12 cellular contexts compared by ENCODE assay signal in the genomic region with DNA sequence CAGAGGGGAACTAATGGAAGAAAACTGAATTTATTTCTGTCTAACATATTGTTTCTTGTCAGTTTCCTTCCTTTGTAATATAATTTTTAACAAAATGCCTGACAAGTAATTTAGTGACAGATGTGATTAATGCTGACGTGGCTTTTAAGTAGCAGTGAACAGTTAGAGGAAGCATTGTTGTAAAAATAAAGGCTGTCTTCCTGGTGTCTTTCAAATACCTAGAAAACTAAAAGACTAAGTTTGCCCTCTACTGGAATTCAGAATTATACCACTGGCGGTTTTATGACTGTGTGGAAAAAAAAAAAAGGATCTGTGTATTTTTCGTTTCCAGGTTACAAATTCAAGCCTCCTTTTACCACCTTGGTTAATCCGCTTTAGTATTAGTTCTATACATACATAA.
DNase-seq lines count a peak whose midpoint lies in the region; ATAC-seq, FAIRE-seq and TF ChIP-seq lines count a peak whose summit lies in the region.
"Had no signal": no experiment of that assay in that cellular context is flagged by ENCODE, and none has a peak within 500 bp of the region (broad histone marks: within the 10 kb centered on the region; RNA-seq: fewer than 3 reads in every experiment).

No MANE protein-coding gene starts in this region.

- no peak overlapping the region for H3K9ac ChIP-seq in kidney (ENCODE audit: low read length in 2 of 2)

- CTCF ChIA-PET in Caco-2 (lab: Charles Lee), result interaction anchor here (0.7 kb wide), 1 partner anchor 766 kb away, joined by 3 read pairs; no protein-coding TSS in a partner anchor

- peaks cover 38% of the 10 kb centered on the region for H3K9me3 Mint-ChIP-seq in HFFc6
- no peaks in the 10 kb centered on the region for H3K9me3 Mint-ChIP-seq in Caco-2 (ENCODE audit: unreplicated experiment)
- H3K9me3 Mint-ChIP-seq: activated T-cell treated with anti-CD3 and anti-CD28 coated beads, Interleukin-2, amount 50 U/mL, for 4 hours had no signal

- H3K4me1 Mint-ChIP-seq in HFFc6 (ENCODE audit: low read depth) (no peaks in the 10 kb centered on the region), Caco-2 (ENCODE audit: low read depth, unreplicated experiment) (no peaks in the 10 kb centered on the region)

- H3K4me1 ChIP-seq in left ventricle myocardium inferior (no peaks in the 10 kb centered on the region), heart left ventricle (no peaks in the 10 kb centered on the region), kidney (ENCODE audit: control insufficient read depth in 1 of 2, insufficient read depth in 1 of 2, low read depth in 1 of 2, low read length in 2 of 2) (peaks cover 0 to 11% of the 10 kb centered on the region in 2 donors), Caco-2 (no peaks in the 10 kb centered on the region)
- H3K4me1 ChIP-seq: tibial artery had no signal

- TF ChIP-seq CTCF in left ventricle myocardium inferior (IDR thresholded peaks at IDR 0.05; ENCODE audit: borderline replicate concordance) (peak; percentile 32), heart left ventricle (IDR thresholded peaks at IDR 0.05) (peak in 1 of 12 donors; percentile 7), kidney (IDR thresholded peaks at IDR 0.05; ENCODE audit: borderline replicate concordance, extremely low read depth, insufficient read depth) (peak; percentile 21), HFFc6 (IDR thresholded peaks at IDR 0.05) (no peak), Caco-2 (IDR thresholded peaks at IDR 0.05; ENCODE audit: insufficient read depth in 1 of 2, low read depth in 1 of 2, low read length in 1 of 2, severe bottlenecking in 1 of 2, unreplicated experiment in 1 of 2) (no peak)

- TF ChIP-seq POLR2A in heart left ventricle (IDR thresholded peaks at IDR 0.05), result no peak

- H3K27me3 ChIP-seq in left ventricle myocardium inferior (ENCODE audit: low read depth) (no peaks in the 10 kb centered on the region), heart left ventricle (no peaks in the 10 kb centered on the region), Caco-2 (replicated peaks; ENCODE audit: control insufficient read depth, insufficient read depth, low read length) (no peaks in the 10 kb centered on the region)
- H3K27me3 ChIP-seq: tibial artery had no signal

- 44 to 54% (median 48%) methylated on average over 4 of the region's 4 CpGs for WGBS in heart left ventricle, 4 donors

- BruUV-seq in Caco-2 (replicated peaks; lab: Mats Ljungman, UMichigan), result no TSS peak

- FAIRE-seq in kidney (lab: Jason Lieb, UNC), result peak; percentile 44

- H3K4me3 ChIP-seq in left ventricle myocardium inferior (no peak overlapping the region), heart left ventricle (no peak overlapping the region), kidney (ENCODE audit: low read length in 2 of 2) (peak overlapping the region; percentile 25 to 27), Caco-2 (ENCODE audit: low read depth, low read length) (no peak overlapping the region)
- H3K4me3 ChIP-seq: tibial artery had no signal

- H3K36me3 Mint-ChIP-seq in HFFc6 (ENCODE audit: low read depth) (0 out of 2 replicates have a peak, but pooled peaks cover 4% of the 10 kb centered on the region), Caco-2 (ENCODE audit: insufficient read depth, unreplicated experiment) (no peaks in the 10 kb centered on the region)

- intact Hi-C loops in left ventricle myocardium inferior (cut with micrococcal nuclease) (no loop called here), heart left ventricle (cut with DNase I) (loop anchor here in 5 of 10 donors (10.0 kb wide), 2 partner anchors 450 to 640 kb away; no protein-coding TSS in a partner anchor), kidney (cut with DNase I) (no loop called here), Caco-2 (cut with micrococcal nuclease; ENCODE audit: unreplicated experiment) (loop anchor here (10.0 kb wide), 1 partner anchor 450 kb away; no protein-coding TSS in a partner anchor)

- H3K36me3 ChIP-seq in left ventricle myocardium inferior (no peaks in the 10 kb centered on the region), heart left ventricle (no peaks in the 10 kb centered on the region), kidney (ENCODE audit: control insufficient read depth in 1 of 2, insufficient read depth in 2 of 2, low read length in 2 of 2) (no peaks in the 10 kb centered on the region), Caco-2 (ENCODE audit: control insufficient read depth, insufficient read depth, low read length) (no peaks in the 10 kb centered on the region)
- H3K36me3 ChIP-seq: tibial artery, WERI-Rb-1 had no signal

- POLR2A ChIA-PET in Caco-2 (lab: Charles Lee), result no interaction called here

- H3K27me3 Mint-ChIP-seq in HFFc6 (ENCODE audit: insufficient read depth), result no peaks in the 10 kb centered on the region
- no peaks in the 10 kb centered on the region for H3K27me3 Mint-ChIP-seq in Caco-2 (ENCODE audit: insufficient read depth, unreplicated experiment)

- H3K9me3 ChIP-seq in left ventricle myocardium inferior (replicated peaks) (no peaks in the 10 kb centered on the region), heart left ventricle (no peaks in the 10 kb centered on the region), kidney (ENCODE audit: control insufficient read depth in 1 of 2, low read length in 2 of 2) (no peaks in the 10 kb centered on the region), Caco-2 (no peaks in the 10 kb centered on the region)
- H3K9me3 ChIP-seq: tibial artery had no signal

- ATAC-seq in heart left ventricle (no peak), GM19467 (IDR thresholded peaks at IDR 0.05; ENCODE audit: unreplicated experiment) (no peak), HG03095 (IDR thresholded peaks at IDR 0.05; ENCODE audit: unreplicated experiment) (no peak)
- ATAC-seq: activated T-cell treated with anti-CD3 and anti-CD28 coated beads, Interleukin-2, amount 50 U/mL, for 4 hours had no signal

- H3K27ac ChIP-seq in left ventricle myocardium inferior (replicated peaks), result no peak overlapping the region
- no peak overlapping the region for H3K27ac ChIP-seq in heart left ventricle
- H3K27ac ChIP-seq in kidney (ENCODE audit: low read depth in 2 of 2, low read length in 2 of 2), result peak overlapping the region; percentile 53 to 55
- H3K27ac ChIP-seq: tibial artery, WERI-Rb-1 had no signal

- H3K27ac Mint-ChIP-seq in HFFc6 (no peak overlapping the region), Caco-2 (ENCODE audit: unreplicated experiment) (no peak overlapping the region)

- no peak overlapping the region for H3K4me3 Mint-ChIP-seq in HFFc6
- H3K4me3 Mint-ChIP-seq in Caco-2 (ENCODE audit: unreplicated experiment), result no peak overlapping the region
- H3K4me3 Mint-ChIP-seq: activated T-cell treated with anti-CD3 and anti-CD28 coated beads, Interleukin-2, amount 50 U/mL, for 4 hours had no signal

- DNase-seq in left ventricle myocardium inferior (no peak), heart left ventricle (no peak), OCI-M1 (lab: John Stamatoyannopoulos, UW) (peak; percentile 0), kidney (no peak), HFFc6 (no peak), Caco-2 (no peak)
- DNase-seq: activated T-cell treated with anti-CD3 and anti-CD28 coated beads, Interleukin-2, amount 50 U/mL, for 4 hours; NCI-H1436 treated with DMSO at 0.1 percent for 48 hours; WERI-Rb-1 had no signal

Comparison
In these comparisons a context has a peak if more than half of its experiments do, and no peak if none do; other contexts are left out.
1. H3K27ac ChIP-seq: peak in kidney (2 of 2); none in left ventricle myocardium inferior (single experiment) and heart left ventricle (0 of 12).
2. H3K4me3 ChIP-seq: peak in kidney (2 of 2); none in left ventricle myocardium inferior (single experiment), heart left ventricle (0 of 12) and Caco-2 (single experiment).
3. CTCF ChIP-seq: peak in left ventricle myocardium inferior (single experiment) and kidney (single experiment); none in HFFc6 (single experiment) and Caco-2 (0 of 2).